ENCODE assay signal across 8 cellular contexts in the genomic region with DNA sequence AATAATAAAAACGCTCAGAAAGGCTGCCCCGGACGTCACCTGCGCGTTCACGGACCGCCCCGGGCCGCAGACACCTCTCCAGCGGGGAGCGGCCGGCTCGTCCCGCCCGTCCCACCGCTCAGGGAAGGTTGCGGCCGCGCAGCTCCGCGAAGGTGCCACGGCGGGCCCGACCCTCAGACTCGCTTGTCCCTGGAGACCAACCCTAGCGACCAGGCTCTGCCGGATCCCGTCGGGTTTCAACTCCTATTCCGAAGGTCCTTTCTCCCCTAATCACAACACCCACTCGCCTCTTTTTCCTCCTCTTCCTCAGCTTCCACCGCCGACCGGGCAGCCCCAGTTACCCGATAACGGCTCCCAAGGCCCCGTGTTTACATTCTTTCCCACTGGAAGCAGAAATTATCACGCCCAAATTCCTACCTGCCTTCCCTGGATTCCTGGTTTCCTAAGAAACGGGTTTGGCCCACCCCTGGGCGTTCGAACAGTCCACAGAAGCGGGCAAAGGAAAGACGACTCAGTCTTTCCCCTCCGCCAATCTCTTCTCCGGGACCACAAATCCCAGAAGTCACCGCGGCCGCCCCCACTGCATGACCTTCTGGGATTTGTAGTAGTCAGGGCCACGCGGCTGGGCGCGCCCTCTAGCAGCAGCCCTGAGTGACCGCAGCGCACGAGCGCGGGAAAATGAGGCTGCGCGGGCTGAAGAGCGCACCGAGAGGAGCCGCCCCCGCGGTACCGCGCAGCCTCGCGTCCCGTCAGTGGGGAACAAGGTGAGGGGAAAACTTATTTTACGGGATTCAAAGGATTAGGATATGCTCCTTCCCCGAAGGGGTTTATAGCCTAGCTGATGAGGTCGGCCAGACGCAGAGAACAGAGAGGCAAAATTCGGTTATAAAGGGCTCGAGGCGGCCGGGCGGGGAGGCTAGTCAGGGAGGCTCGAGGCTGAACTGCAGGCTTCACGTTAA. TPM values are rescaled to one million over a fixed set of nuclear protein-coding genes. Genes with fewer than 3 reads are reported as not detected.
DNase-seq lines count a peak whose midpoint lies in the region; ATAC-seq and TF ChIP-seq lines count a peak whose summit lies in the region.

A gene with protein sequence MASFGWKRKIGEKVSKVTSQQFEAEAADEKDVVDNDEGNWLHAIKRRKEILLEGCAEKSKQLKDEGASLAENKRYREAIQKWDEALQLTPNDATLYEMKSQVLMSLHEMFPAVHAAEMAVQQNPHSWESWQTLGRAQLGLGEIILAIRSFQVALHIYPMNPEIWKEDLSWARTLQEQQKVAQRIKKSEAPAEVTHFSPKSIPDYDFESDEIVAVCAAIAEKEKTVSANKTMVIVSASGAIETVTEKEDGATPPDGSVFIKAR (minus strand): TSS at position 555 of the 959 bp plus-strand sequence. CDS start 8,943 bp downstream, outside the sequence.

- TSS peak; percentile 93 for BruUV-seq in PC-3 (replicated peaks; lab: Mats Ljungman, UMichigan)

- ATAC-seq in GM21619 (IDR thresholded peaks at IDR 0.05; ENCODE audit: unreplicated experiment) (peak; percentile 85), PC-3 (peak; percentile 87)

- H3K4me1 ChIP-seq in PC-3 (ENCODE audit: insufficient read depth, low read length) (peaks cover 10% of the 10 kb centered on the region), esophagus (ENCODE audit: control insufficient read depth in 2 of 2, insufficient read depth in 2 of 2, low read length in 1 of 2) (no peaks in the 10 kb centered on the region), mucosa of stomach (ENCODE audit: control insufficient read depth, insufficient read depth, low read length) (no peaks in the 10 kb centered on the region)

- 4 to 5% methylated on average over 80 of the region's 80 CpGs for WGBS in esophagus, 2 donors

- DNase-seq in DMS53 treated with DMSO at 0.1 percent for 48 hours (lab: John Stamatoyannopoulos, UW; ENCODE audit: unreplicated experiment) = peak; percentile 65
- DNase-seq in Jurkat, Clone E6-1 (ENCODE audit: low read depth, low spot score) = peak; percentile 94
- DNase-seq in PC-3 = peak; percentile 97
- DNase-seq in activated T-cell treated with anti-CD3 and anti-CD28 coated beads, Interleukin-2, amount 50 U/mL, for 1 hour = peak; percentile 93
- peak; percentile 87 to 90 for DNase-seq in stimulated activated CD8-positive, alpha-beta memory T cell treated with anti-CD3 and anti-CD28 coated beads, Interleukin-7, amount 100 ng/mL, for 1 hour (ENCODE audit: low read depth in 2 of 2)

- no peaks in the 10 kb centered on the region for H3K27me3 ChIP-seq in PC-3 (ENCODE audit: low read length)
- no peaks in the 10 kb centered on the region for H3K27me3 ChIP-seq in esophagus (ENCODE audit: control insufficient read depth in 1 of 2, insufficient read depth in 2 of 2, low read length in 2 of 2)
- no peaks in the 10 kb centered on the region for H3K27me3 ChIP-seq in mucosa of stomach (ENCODE audit: control insufficient read depth, insufficient read depth, low read length)

- peaks cover 4% of the 10 kb centered on the region for H3F3A ChIP-seq in PC-3 (ENCODE audit: low read length, unreplicated experiment)

- H3K27ac ChIP-seq in PC-3 (ENCODE audit: low read length) (peak within 1 kb of the TSS; percentile 38), esophagus (ENCODE audit: low read depth in 2 of 2, low read length in 1 of 2) (peak within 1 kb of the TSS; percentile 96 to 97)

- POLR2A ChIA-PET in PC-3 (lab: Charles Lee; ENCODE audit: unreplicated experiment) = no interaction called here

- H3K79me2 ChIP-seq in PC-3 (ENCODE audit: low read length) = peaks cover 28% of the 10 kb centered on the region

- no peaks in the 10 kb centered on the region for H4K20me1 ChIP-seq in PC-3 (ENCODE audit: low read length)

- intact Hi-C loops in PC-3 (cut with micrococcal nuclease) = loop anchor here (1.0 to 2.0 kb wide), 5 partner anchors 19 to 124 kb away; a partner anchor contains a TSS

- peak within 1 kb of the TSS; percentile 86 for H3K4me2 ChIP-seq in PC-3 (ENCODE audit: low read length)

- CTCF ChIA-PET in PC-3 (lab: Charles Lee) = interaction anchor here (0.8 kb wide), 1 partner anchor 43 kb away, joined by 3 read pairs; no protein-coding TSS in a partner anchor

- H3K4me3 ChIP-seq in Jurkat, Clone E6-1 (ENCODE audit: low read length) = peak within 1 kb of the TSS; percentile 96
- H3K4me3 ChIP-seq in PC-3 (ENCODE audit: low read length) (peak within 1 kb of the TSS; percentile 85), esophagus (ENCODE audit: low read depth in 1 of 2, low read length in 2 of 2) (peak within 1 kb of the TSS; percentile 90 to 99), mucosa of stomach (ENCODE audit: low read length) (peak within 1 kb of the TSS; percentile 78)

- H3K9ac ChIP-seq in PC-3 (ENCODE audit: low read length) (peak within 1 kb of the TSS; percentile 74), mucosa of stomach (ENCODE audit: low read length) (peak within 1 kb of the TSS; percentile 94)

- H3K9me2 ChIP-seq in PC-3 (replicated peaks; ENCODE audit: low read length) = no peaks in the 10 kb centered on the region

- H3K9me3 ChIP-seq in PC-3 (ENCODE audit: low read length) (no peaks in the 10 kb centered on the region), esophagus (ENCODE audit: control insufficient read depth in 2 of 2, insufficient read depth in 1 of 2, low read depth in 1 of 2, low read length in 1 of 2) (no peaks in the 10 kb centered on the region), mucosa of stomach (ENCODE audit: control insufficient read depth, low read length) (no peaks in the 10 kb centered on the region)

- peak within 1 kb of the TSS; percentile 96 for H2AFZ ChIP-seq in PC-3 (ENCODE audit: low read length)

- TF ChIP-seq CTCF in PC-3 (conservative IDR thresholded peaks at IDR 0.05; ENCODE audit: low read depth, low read length) = peak; percentile 84

- H3K36me3 ChIP-seq in PC-3 (ENCODE audit: low read depth, low read length) (no peaks in the 10 kb centered on the region; the same call in 1 of the 2 replicates), esophagus (ENCODE audit: control insufficient read depth in 2 of 2, insufficient read depth in 2 of 2, low read length in 1 of 2) (no peaks in the 10 kb centered on the region), mucosa of stomach (ENCODE audit: control insufficient read depth, insufficient read depth, low read length) (no peaks in the 10 kb centered on the region)

RNA-seq across cellular contexts. Expression of the gene that starts here (rescaled TPM):
- 29.3 TPM for polyA plus RNA-seq in Jurkat, Clone E6-1 (2012; ENCODE audit: insufficient read depth, insufficient read length)
- total RNA-seq in PC-3 (2014; rRNA removed) = 9.0 and 11.6 TPM in 2 replicates
- 1 to 10 TPM; 3.2 to 3.7 TPM for polyA plus RNA-seq in esophagus

Comparison
In these comparisons a context has a peak if more than half of its experiments do, and no peak if none do; other contexts are left out.
1. Peak in every context shown above with its lines: DNase-seq, ATAC-seq, H3K4me3 ChIP-seq and H3K27ac ChIP-seq.